Comparison of ENCODE assay signal across 8 cellular contexts in the genomic region with DNA sequence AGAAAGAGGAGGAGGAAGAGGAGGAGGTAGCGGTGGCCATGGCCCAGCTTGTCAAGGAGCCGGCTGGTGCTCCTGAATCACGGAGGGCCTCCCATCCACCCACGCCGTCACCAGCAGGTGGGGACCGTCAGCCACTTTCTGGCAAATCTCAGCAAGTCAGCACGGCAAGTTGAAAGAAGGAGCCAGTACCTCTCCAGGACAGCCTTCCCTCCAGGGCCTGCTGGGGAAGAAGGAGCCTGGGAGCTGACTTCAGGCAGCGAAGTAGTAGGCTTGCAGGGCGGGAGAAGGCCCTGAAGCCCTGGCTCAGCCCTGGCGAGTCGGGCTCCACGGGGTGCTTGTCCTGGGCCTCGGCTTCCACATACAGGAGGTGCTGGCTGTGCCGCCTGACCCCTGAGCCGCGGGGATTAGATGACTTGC.
DNase-seq lines count a peak whose midpoint lies in the region; ATAC-seq and TF ChIP-seq lines count a peak whose summit lies in the region.

No MANE protein-coding gene starts in this region.

- no peak overlapping the region for H4K91ac ChIP-seq in neuronal stem cell (ENCODE audit: low read depth, low read length, poor library complexity)

- TF ChIP-seq EP300 in esophagus muscularis mucosa (IDR thresholded peaks at IDR 0.05) (no peak), tibial nerve (IDR thresholded peaks at IDR 0.05) (no peak)

- H3K9me3 ChIP-seq in esophagus muscularis mucosa: no peaks in the 10 kb centered on the region
- H3K9me3 ChIP-seq in neuronal stem cell (replicated peaks in 1 of 2; ENCODE audit: control insufficient read depth in 2 of 2, insufficient read depth in 1 of 2, low read depth in 1 of 2, low read length in 2 of 2): no peaks in the 10 kb centered on the region
- no peaks in the 10 kb centered on the region for H3K9me3 ChIP-seq in tibial nerve

- H3K4me3 Mint-ChIP-seq in CD14-positive monocyte: no peak overlapping the region

- no peak overlapping the region for H2BK5ac ChIP-seq in neuronal stem cell (ENCODE audit: low read length)

- H2BK120ac ChIP-seq in neuronal stem cell (ENCODE audit: low read depth, low read length): peak overlapping the region; percentile 11

- H3K27ac Mint-ChIP-seq in CD14-positive monocyte: peak overlapping the region in 1 of 7 donors; percentile 19

- H3K27ac ChIP-seq in esophagus muscularis mucosa (replicated peaks in 1 of 4) (no peak overlapping the region), neuronal stem cell (replicated peaks; ENCODE audit: low read length) (no peak overlapping the region), tibial nerve (no peak overlapping the region)

- H3K4me1 ChIP-seq in esophagus muscularis mucosa (peaks cover 0 to 21% (median 14%) of the 10 kb centered on the region in 4 donors), neuronal stem cell (ENCODE audit: control insufficient read depth in 2 of 2, insufficient read depth in 1 of 2, low read depth in 1 of 2, low read length in 2 of 2) (peaks cover 0 to 1% of the 10 kb centered on the region in 2 donors), tibial nerve (no peaks in the 10 kb centered on the region)

- H3K36me3 ChIP-seq in esophagus muscularis mucosa (no peaks in the 10 kb centered on the region), neuronal stem cell (replicated peaks in 1 of 2; ENCODE audit: control insufficient read depth in 2 of 2, insufficient read depth in 2 of 2, low read length in 2 of 2) (no peaks in the 10 kb centered on the region), tibial nerve (no peaks in the 10 kb centered on the region)

- peak overlapping the region; percentile 6 for H2AK5ac ChIP-seq in neuronal stem cell (ENCODE audit: low read depth, low read length)

- no peaks in the 10 kb centered on the region for H3K36me3 Mint-ChIP-seq in CD14-positive monocyte

- TF ChIP-seq CTCF in CD14-positive monocyte (IDR thresholded peaks at IDR 0.05) (peak; percentile 39), esophagus muscularis mucosa (IDR thresholded peaks at IDR 0.05) (peak; percentile 48 to 61 (median 56)), tibial nerve (IDR thresholded peaks at IDR 0.05) (peak in 4 of 5 experiments; percentile 20 to 64 (median 39))

- intact Hi-C loops in CD14-positive monocyte (cut with micrococcal nuclease) (loop anchor here in 1 of 2 donors (5.0 kb wide), 1 partner anchor 292 kb away; no protein-coding TSS in a partner anchor), esophagus muscularis mucosa (cut with DNase I) (loop anchor here (2.0 to 5.0 kb wide), 3 partner anchors 57 to 288 kb away; no protein-coding TSS in a partner anchor)

- H3K4me1 Mint-ChIP-seq in CD14-positive monocyte: peaks cover 40% of the 10 kb centered on the region

- peak overlapping the region; percentile 29 for H3K23ac ChIP-seq in neuronal stem cell (ENCODE audit: low read depth, low read length, poor library complexity)

- peak overlapping the region; percentile 14 for H2BK12ac ChIP-seq in neuronal stem cell (ENCODE audit: low read length)

- ATAC-seq in HG03469 (IDR thresholded peaks at IDR 0.05; ENCODE audit: unreplicated experiment): no peak

- H3K4me3 ChIP-seq in esophagus muscularis mucosa (no peak overlapping the region), neuronal stem cell (ENCODE audit: low read length in 2 of 2) (no peak overlapping the region), tibial nerve (no peak overlapping the region)

- peaks cover 3 to 7% (median 7%) of the 10 kb centered on the region in 3 donors for H3K27me3 Mint-ChIP-seq in CD14-positive monocyte (ENCODE audit: low read depth in 3 of 3)

- H3K9me3 Mint-ChIP-seq in CD14-positive monocyte: peaks cover 0 to 5% (median 0%) of the 10 kb centered on the region in 7 donors

- DNase-seq in CD14-positive monocyte (ENCODE audit: low spot score) (peak; percentile 71), M059J (ENCODE audit: low read depth) (peak; percentile 60), activated T-cell treated with anti-CD3 and anti-CD28 coated beads for 24 hours (ENCODE audit: low read depth) (peak; percentile 34), esophagus muscularis mucosa (ENCODE audit: extremely low spot score) (no peak), neuronal stem cell (ENCODE audit: low spot score) (peak; percentile 23), tibial nerve (ENCODE audit: low spot score in 2 of 2) (peak in 1 of 2 donors; percentile 57), NCI-H2107 (lab: John Stamatoyannopoulos, UW) (no peak)

- H3K4ac ChIP-seq in neuronal stem cell (ENCODE audit: low read length): no peak overlapping the region

- H3K4me2 ChIP-seq in neuronal stem cell (ENCODE audit: insufficient read depth, low read length, poor library complexity, severe bottlenecking): no peak overlapping the region

- TF ChIP-seq POLR2A in esophagus muscularis mucosa (IDR thresholded peaks at IDR 0.05; ENCODE audit: low read depth) (no peak), tibial nerve (IDR thresholded peaks at IDR 0.05) (no peak)

- H2AFZ ChIP-seq in neuronal stem cell (ENCODE audit: low read length): peak overlapping the region; percentile 45

- 60% methylated on average over 16 of the region's 16 CpGs for WGBS in esophagus muscularis mucosa
- no CpG with 5 or more reads among the region's 16 CpGs for WGBS in neuronal stem cell (ENCODE audit: extremely low coverage in 2 of 2, insufficient read length in 2 of 2, insufficient replicate concordance in 1 of 2), 2 donors
- 63 to 68% methylated on average over 15 of the region's 16 CpGs for WGBS in tibial nerve, 2 donors

- H2BK15ac ChIP-seq in neuronal stem cell (ENCODE audit: low read length): peak overlapping the region; percentile 65

- peak overlapping the region; percentile 45 for H4K8ac ChIP-seq in neuronal stem cell (ENCODE audit: low read depth, low read length)

- no peak overlapping the region for H3K14ac ChIP-seq in neuronal stem cell (ENCODE audit: low read length)

- H3K79me1 ChIP-seq in neuronal stem cell (ENCODE audit: low read depth, low read length): no peaks in the 10 kb centered on the region

- no peak overlapping the region for H3K9ac ChIP-seq in neuronal stem cell (ENCODE audit: low read depth, low read length, poor library complexity)

- H3K27me3 ChIP-seq in esophagus muscularis mucosa: no peaks in the 10 kb centered on the region
- H3K27me3 ChIP-seq in neuronal stem cell (ENCODE audit: control insufficient read depth in 3 of 3, insufficient read depth in 3 of 3, low read depth in 1 of 3, low read length in 3 of 3): peaks cover 0 to 5% (median 0%) of the 10 kb centered on the region in 3 experiments
- H3K27me3 ChIP-seq in tibial nerve: no peaks in the 10 kb centered on the region

- peak overlapping the region; percentile 59 for H3K18ac ChIP-seq in neuronal stem cell (ENCODE audit: low read length)

Comparison
In these comparisons a context has a peak if more than half of its experiments do, and no peak if none do; other contexts are left out.
1. DNase-seq: peak in CD14-positive monocyte (single experiment), M059J (single experiment), activated T-cell treated with anti-CD3 and anti-CD28 coated beads for 24 hours (single experiment) and neuronal stem cell (single experiment); none in esophagus muscularis mucosa (single experiment) and NCI-H2107 (single experiment).
2. Peak in every context shown above with its lines, with median percentiles within 50 percentile points of each other: CTCF ChIP-seq.